ENCODE assay signal across 1 cellular context in the genomic region with DNA sequence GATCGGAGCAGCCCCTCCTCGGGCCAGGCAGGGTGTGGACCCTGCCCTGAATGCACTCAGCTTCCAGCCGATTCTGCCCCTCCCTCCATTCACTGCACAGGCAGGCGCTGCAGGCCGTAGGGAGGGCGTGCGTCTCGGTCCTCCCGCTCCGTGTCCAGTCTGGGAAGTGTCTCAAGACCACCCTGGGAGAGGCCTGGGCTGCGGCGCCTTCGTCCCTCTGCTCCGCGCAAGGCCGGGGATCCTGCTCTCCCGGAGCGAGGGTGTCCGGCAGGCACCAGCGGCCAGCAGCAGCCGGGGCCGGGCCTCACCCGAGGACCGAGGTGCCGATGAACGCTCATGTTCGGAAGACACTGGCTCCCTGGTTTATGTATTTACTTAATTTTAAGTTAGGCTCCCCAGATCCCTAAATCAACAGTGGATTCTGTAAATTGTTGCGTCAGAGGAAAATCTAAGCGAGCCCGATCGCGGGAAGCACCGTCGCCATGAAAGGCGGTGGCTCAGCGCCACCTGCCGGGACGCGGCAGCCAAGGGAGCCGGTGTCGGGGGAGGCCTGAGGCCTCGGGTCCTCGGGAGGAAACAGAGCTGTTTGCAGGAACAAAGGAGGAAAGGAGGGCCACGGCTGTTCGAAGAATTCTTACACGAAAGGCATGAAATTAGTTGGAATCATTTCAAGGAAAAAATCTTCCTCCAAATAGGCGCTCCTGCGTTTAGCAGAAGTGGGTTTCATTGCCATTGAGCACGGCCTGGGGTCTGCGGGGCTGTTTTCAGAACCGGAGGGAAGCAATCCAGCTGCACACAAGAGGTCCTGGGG.
TF ChIP-seq lines count a peak whose summit lies in the region.

No MANE protein-coding gene starts in this region.

TF ChIP-seq in HEK293, 187 proteins besides CTCF, POLR2A, EP300 and RAD21 (continued from another document):
- TF ChIP-seq, protein P1, sequence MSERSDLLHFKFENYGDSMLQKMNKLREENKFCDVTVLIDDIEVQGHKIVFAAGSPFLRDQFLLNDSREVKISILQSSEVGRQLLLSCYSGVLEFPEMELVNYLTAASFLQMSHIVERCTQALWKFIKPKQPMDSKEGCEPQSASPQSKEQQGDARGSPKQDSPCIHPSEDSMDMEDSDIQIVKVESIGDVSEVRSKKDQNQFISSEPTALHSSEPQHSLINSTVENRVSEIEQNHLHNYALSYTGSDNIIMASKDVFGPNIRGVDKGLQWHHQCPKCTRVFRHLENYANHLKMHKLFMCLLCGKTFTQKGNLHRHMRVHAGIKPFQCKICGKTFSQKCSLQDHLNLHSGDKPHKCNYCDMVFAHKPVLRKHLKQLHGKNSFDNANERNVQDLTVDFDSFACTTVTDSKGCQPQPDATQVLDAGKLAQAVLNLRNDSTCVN (tag by site-specific recombination; optimal IDR thresholded peaks at IDR 0.05): peak; percentile 4
- no peak for TF ChIP-seq ZNF624 (tag by site-specific recombination; IDR thresholded peaks at IDR 0.05)
- TF ChIP-seq ZNF311 (tag by site-specific recombination; IDR thresholded peaks at IDR 0.05; ENCODE audit: borderline replicate concordance): no peak
- 0 out of 2 replicates have a peak, but pooled peaks have one; percentile 16 for TF ChIP-seq ZEB2 (tag by site-specific recombination; IDR thresholded peaks at IDR 0.05)
- no peak for TF ChIP-seq ZNF777 (tag by site-specific recombination; IDR thresholded peaks at IDR 0.05; ENCODE audit: borderline replicate concordance)
- peak; percentile 88 for TF ChIP-seq ZNF654 (tag by site-specific recombination; IDR thresholded peaks at IDR 0.05; ENCODE audit: low read depth)
- TF ChIP-seq, protein P2, sequence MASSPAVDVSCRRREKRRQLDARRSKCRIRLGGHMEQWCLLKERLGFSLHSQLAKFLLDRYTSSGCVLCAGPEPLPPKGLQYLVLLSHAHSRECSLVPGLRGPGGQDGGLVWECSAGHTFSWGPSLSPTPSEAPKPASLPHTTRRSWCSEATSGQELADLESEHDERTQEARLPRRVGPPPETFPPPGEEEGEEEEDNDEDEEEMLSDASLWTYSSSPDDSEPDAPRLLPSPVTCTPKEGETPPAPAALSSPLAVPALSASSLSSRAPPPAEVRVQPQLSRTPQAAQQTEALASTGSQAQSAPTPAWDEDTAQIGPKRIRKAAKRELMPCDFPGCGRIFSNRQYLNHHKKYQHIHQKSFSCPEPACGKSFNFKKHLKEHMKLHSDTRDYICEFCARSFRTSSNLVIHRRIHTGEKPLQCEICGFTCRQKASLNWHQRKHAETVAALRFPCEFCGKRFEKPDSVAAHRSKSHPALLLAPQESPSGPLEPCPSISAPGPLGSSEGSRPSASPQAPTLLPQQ (tag by site-specific recombination; IDR thresholded peaks at IDR 0.05): no peak
- TF ChIP-seq ZBTB17 (tag by site-specific recombination; IDR thresholded peaks at IDR 0.05): peak; percentile 44
- no peak for TF ChIP-seq ZNF658 (tag by site-specific recombination; IDR thresholded peaks at IDR 0.05)
- no peak for TF ChIP-seq ZNF600 (tag by site-specific recombination; IDR thresholded peaks at IDR 0.05)
- TF ChIP-seq HIC1 (tag by site-specific recombination; IDR thresholded peaks at IDR 0.05): no peak
- no peak for TF ChIP-seq WT1 (tag by site-specific recombination; IDR thresholded peaks at IDR 0.05)
- TF ChIP-seq ZNF362 (tag by site-specific recombination; IDR thresholded peaks at IDR 0.05): no peak
- TF ChIP-seq ZNF169 (tag by site-specific recombination; IDR thresholded peaks at IDR 0.05): no peak
- no peak for TF ChIP-seq ZNF16 (tag by site-specific recombination; IDR thresholded peaks at IDR 0.05; ENCODE audit: low read depth)
